1 cellular context compared by ENCODE assay signal in the genomic region with DNA sequence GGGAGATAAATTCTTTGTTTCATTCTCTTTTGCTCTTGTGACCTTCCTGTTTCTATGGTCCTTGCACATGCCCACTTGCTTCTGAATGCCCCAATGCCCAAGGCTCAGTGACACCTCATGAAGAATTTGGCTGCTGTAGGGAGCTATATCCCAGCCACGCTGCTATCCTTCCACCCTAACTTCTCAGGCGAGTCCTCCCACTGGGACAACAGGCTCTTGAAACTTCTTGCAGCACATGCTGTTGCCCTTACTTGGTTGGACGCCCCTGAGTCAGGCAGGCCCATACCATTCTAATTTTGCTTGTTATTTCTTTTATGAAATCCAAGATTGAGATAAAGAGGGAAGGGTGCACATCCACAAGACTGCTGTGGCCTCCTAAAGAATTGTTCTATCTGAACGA.
TF ChIP-seq lines count a peak whose summit lies in the region.

No MANE protein-coding gene starts in this region.

TF ChIP-seq in IMR-90, 13 proteins besides CTCF, POLR2A, EP300 and RAD21:
- TF ChIP-seq FOS (IDR thresholded peaks at IDR 0.05; ENCODE audit: low read depth, low read length) = no peak
- no peak for TF ChIP-seq RFX5 (IDR thresholded peaks at IDR 0.05; ENCODE audit: low read depth, low read length)
- TF ChIP-seq MAFK (IDR thresholded peaks at IDR 0.05; ENCODE audit: low read depth, low read length) = no peak
- no peak for TF ChIP-seq ELK1 (IDR thresholded peaks at IDR 0.05; ENCODE audit: borderline replicate concordance, low read depth, low read length)
- TF ChIP-seq RCOR1 (IDR thresholded peaks at IDR 0.05; ENCODE audit: insufficient replicate concordance, low read length) = no peak
- TF ChIP-seq BHLHE40 (IDR thresholded peaks at IDR 0.05; ENCODE audit: low read depth, low read length) = no peak
- TF ChIP-seq CEBPB (IDR thresholded peaks at IDR 0.05; ENCODE audit: low read depth, low read length) = no peak
- no peak for TF ChIP-seq MAZ (IDR thresholded peaks at IDR 0.05; ENCODE audit: borderline replicate concordance, low read depth, low read length)
- no peak for TF ChIP-seq MXI1 (IDR thresholded peaks at IDR 0.05; ENCODE audit: borderline replicate concordance, low read depth, low read length)
- no peak for TF ChIP-seq CHD1 (IDR thresholded peaks at IDR 0.05; ENCODE audit: low read depth, low read length)
TF ChIP-seq in IMR-90: peak in this region for 0.
